Comparison of ENCODE assay signal across 8 cellular contexts in genomic region chr12:96070670-96071279, GRCh38. TPM values are rescaled to one million over a fixed set of nuclear protein-coding genes. Genes with fewer than 3 reads are reported as not detected.
DNase-seq lines count a peak whose midpoint lies in the region; ATAC-seq and TF ChIP-seq lines count a peak whose summit lies in the region.

No MANE protein-coding gene starts in this region.

- no peaks in the 10 kb centered on the region for H3K36me3 ChIP-seq in thyroid gland
- no peaks in the 10 kb centered on the region for H3K36me3 ChIP-seq in MG63

- H3K4me3 ChIP-seq in fibroblast of the aortic adventitia (ENCODE audit: low read depth, low read length) (no peak overlapping the region), thyroid gland (replicated peaks in 1 of 3) (no peak overlapping the region), MG63 (no peak overlapping the region)

- ATAC-seq in GM21390 (IDR thresholded peaks at IDR 0.05; ENCODE audit: unreplicated experiment) (peak; percentile 46), HG02973 (IDR thresholded peaks at IDR 0.05; ENCODE audit: unreplicated experiment) (no peak)

- DNase-seq in DMS153 treated with DMSO at 0.1 percent for 48 hours (lab: John Stamatoyannopoulos, UW; ENCODE audit: unreplicated experiment) (peak; percentile 11), NCI-H446 (lab: John Stamatoyannopoulos, UW) (peak; percentile 76 to 95), fibroblast of the aortic adventitia (ENCODE audit: low read depth) (peak; percentile 30), putamen (ENCODE audit: low spot score) (no peak), thyroid gland (no peak), MG63 (no peak)

- no peak overlapping the region for H3K27ac ChIP-seq in thyroid gland

- H3K27me3 ChIP-seq in thyroid gland (no peaks in the 10 kb centered on the region), MG63 (no peaks in the 10 kb centered on the region)

- TF ChIP-seq POLR2A in thyroid gland (IDR thresholded peaks at IDR 0.05): no peak

- 52 to 64% methylated on average over 7 of the region's 7 CpGs for WGBS in thyroid gland, 2 donors

- intact Hi-C loops in thyroid gland (cut with DNase I): no loop called here

- H3K4me1 ChIP-seq in thyroid gland: no peaks in the 10 kb centered on the region

- TF ChIP-seq CTCF in fibroblast of the aortic adventitia (IDR thresholded peaks at IDR 0.05; ENCODE audit: insufficient read depth, low read length) (no peak), thyroid gland (IDR thresholded peaks at IDR 0.05) (no peak)

- no peaks in the 10 kb centered on the region for H3K9me3 ChIP-seq in thyroid gland
- no peaks in the 10 kb centered on the region for H3K9me3 ChIP-seq in MG63

RNA-seq across cellular contexts. Expression of gene LTA4H, which starts 35.4 kb away (rescaled TPM):
- total RNA-seq in fibroblast of the aortic adventitia (ENCODE audit: low replicate concordance) (68.1 and 88.2 TPM in 2 replicates), thyroid gland (100 to 1,000 TPM in 1 of 4 donors, 10 to 100 TPM in 3; 70.1 to 102 (median 75.0) TPM)
- 45.7 and 50.4 TPM in 2 replicates for total RNA-seq in MG63 (2014; rRNA removed; shearing (Covaris generic); ENCODE audit: low replicate concordance)

Comparison
In these comparisons a context has a peak if more than half of its experiments do, and no peak if none do; other contexts are left out.
1. DNase-seq: peak in DMS153 treated with DMSO at 0.1 percent for 48 hours (single experiment), NCI-H446 (2 of 2) and fibroblast of the aortic adventitia (single experiment); none in putamen (single experiment), thyroid gland (0 of 2) and MG63 (single experiment).